ENCODE assay signal across 9 cellular contexts in the genomic region with DNA sequence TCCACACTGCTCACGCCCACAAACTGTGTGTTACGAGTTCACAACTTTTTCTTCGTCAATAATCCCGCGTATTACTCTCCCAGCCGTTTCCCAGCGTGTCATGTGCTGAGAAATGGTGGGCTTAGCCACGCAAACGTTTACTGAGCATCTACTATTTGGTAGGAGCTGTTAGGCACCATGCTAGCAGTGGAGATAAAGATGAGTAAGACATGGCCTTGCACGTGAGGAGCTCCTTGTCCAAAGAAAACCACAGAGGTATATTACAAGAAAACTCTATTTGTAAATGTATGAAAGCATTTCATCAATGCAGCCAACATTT. TPM values are rescaled to one million over a fixed set of nuclear protein-coding genes. Genes with fewer than 3 reads are reported as not detected.
DNase-seq lines count a peak whose midpoint lies in the region; ATAC-seq, FAIRE-seq and TF ChIP-seq lines count a peak whose summit lies in the region.
"Had no signal": no experiment of that assay in that cellular context is flagged by ENCODE, and none has a peak within 500 bp of the region (broad histone marks: within the 10 kb centered on the region; RNA-seq: fewer than 3 reads in every experiment).

No MANE protein-coding gene starts in this region.

- TF ChIP-seq POLR2A in A549 (IDR thresholded peaks at IDR 0.05; ENCODE audit: low read length) = no peak

- peaks cover 17% of the 10 kb centered on the region for H3K4me1 Mint-ChIP-seq in HFFc6 (ENCODE audit: low read depth)

- H3K4me3 ChIP-seq in A549 (peak overlapping the region; percentile 78), brain microvascular endothelial cell (ENCODE audit: low read depth, low read length) (peak overlapping the region; percentile 84)

- peaks cover 6% of the 10 kb centered on the region for H3K36me3 ChIP-seq in brain microvascular endothelial cell (replicated peaks)

- H3K4me3 Mint-ChIP-seq in HFFc6 = peak overlapping the region; percentile 93

- peaks cover 12% of the 10 kb centered on the region for H3K4me1 ChIP-seq in A549

- in situ Hi-C loops in brain microvascular endothelial cell (cut with HindIII; ENCODE audit: low pct_ligation_motif_present, low sequenced_read_pairs) = no loop called here

- no peaks in the 10 kb centered on the region; the same call in 1 of the 2 replicates for H3K27me3 Mint-ChIP-seq in HFFc6 (ENCODE audit: insufficient read depth)

- ATAC-seq in A549 (no peak), GM18519 (IDR thresholded peaks at IDR 0.05; ENCODE audit: low FRiP score, unreplicated experiment) (no peak)

- CTCF ChIA-PET in A549 (lab: Yijun Ruan, JAX) = interaction anchor here (0.7 kb wide), 1 partner anchor 11 kb away, joined by 3 read pairs; no protein-coding TSS in a partner anchor

- POLR2A ChIA-PET in A549 (lab: Yijun Ruan, JAX) = interaction anchor here (1.0 kb wide), 1 partner anchor 90 kb away, joined by 6 read pairs; no protein-coding TSS in a partner anchor

- H3K27ac Mint-ChIP-seq in HFFc6 = peak overlapping the region; percentile 98

- no peak for TF ChIP-seq EP300 in A549 (IDR thresholded peaks at IDR 0.05)

- H3K27ac ChIP-seq in A549 (peak overlapping the region; percentile 91 to 92), brain microvascular endothelial cell (peak overlapping the region; percentile 97)

- 56% methylated on average over 10 of the region's 10 CpGs for WGBS in A549 (ENCODE audit: missing lambda C conversion rate)

- no peaks in the 10 kb centered on the region for H3K9me3 Mint-ChIP-seq in HFFc6

- no peak for TF ChIP-seq RAD21 in A549 (conservative IDR thresholded peaks at IDR 0.05 in 1 of 2, IDR thresholded peaks at IDR 0.05 in 1 of 2)

- TF ChIP-seq CTCF in A549 (IDR thresholded peaks at IDR 0.05) = no peak
- no peak for TF ChIP-seq CTCF in HFFc6 (IDR thresholded peaks at IDR 0.05)
- no peak for TF ChIP-seq CTCF in brain microvascular endothelial cell (IDR thresholded peaks at IDR 0.05; ENCODE audit: low read depth, low read length, missing control alignments)

- H3K4me2 ChIP-seq in A549 = peak overlapping the region; percentile 95

- FAIRE-seq in A549 (lab: Jason Lieb, UNC) = no peak

- H3K27me3 ChIP-seq in brain microvascular endothelial cell (replicated peaks) = no peaks in the 10 kb centered on the region

- DNase-seq in A549 (ENCODE audit: low read depth in 1 of 2, low spot score in 1 of 2) (no peak), HFFc6 (no peak), brain microvascular endothelial cell (no peak), mesenteric fat pad (ENCODE audit: low spot score) (peak; percentile 64), NCI-H1436 treated with DMSO at 0.1 percent for 48 hours (lab: John Stamatoyannopoulos, UW) (no peak), NCI-H1694 (lab: John Stamatoyannopoulos, UW) (no peak), retina (no peak)

- H3K9me3 ChIP-seq in A549 = no peaks in the 10 kb centered on the region

- H3K36me3 Mint-ChIP-seq in HFFc6 (ENCODE audit: low read depth) = peaks cover 10% of the 10 kb centered on the region

TF ChIP-seq in A549, 52 proteins besides CTCF, POLR2A, EP300 and RAD21:
- 0 out of 2 replicates have a peak, but pooled peaks have one; percentile 10 for TF ChIP-seq BHLHE40 (IDR thresholded peaks at IDR 0.05; ENCODE audit: low read depth, low read length)
- TF ChIP-seq, protein P1, sequence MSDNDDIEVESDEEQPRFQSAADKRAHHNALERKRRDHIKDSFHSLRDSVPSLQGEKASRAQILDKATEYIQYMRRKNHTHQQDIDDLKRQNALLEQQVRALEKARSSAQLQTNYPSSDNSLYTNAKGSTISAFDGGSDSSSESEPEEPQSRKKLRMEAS (IDR thresholded peaks at IDR 0.05) = no peak

RNA-seq across cellular contexts. Expression of a gene that starts 0.8 kb away (rescaled TPM):
- polyA plus RNA-seq in A549 (2011; rRNA removed) = 22.9 and 29.1 TPM in 2 replicates
- polyA plus RNA-seq in A549 (2012; cell fraction: cytosol; rRNA removed) = 9.1 and 9.5 TPM in 2 replicates
- 2.8 and 5.5 TPM in 2 replicates for polyA plus RNA-seq in A549 (2012; cell fraction: nucleus; rRNA removed)
- polyA plus RNA-seq in A549 (2017; fragmentation: RNase III; extraction: RNeasy Plus Mini Kit Qiagen cat#74134 plus additional on column Dnase treatment) = 12.7 to 15.9 TPM (median 13.9 TPM) in 3 replicates
- 5.5 and 6.0 TPM in 2 replicates for polyA minus RNA-seq in A549 (2011; rRNA and poly(A)+ RNA removed)
- 10 to 100 TPM; 19.2 to 22.7 (median 21.7) TPM for total RNA-seq in HFFc6 (2021; fragmentation: NEBNext Ultra II Directional; extraction: Animal tissue kit (Norgen Biotek cat#: 25700))
- total RNA-seq in mesenteric fat pad = 16.2 TPM

RNA-seq across cellular contexts. Expression of a gene that starts 22.1 kb away (rescaled TPM):
- polyA plus RNA-seq in A549 (2011; rRNA removed) = not detected in 2 replicates
- polyA plus RNA-seq in A549 (2012; cell fraction: cytosol; rRNA removed) = not detected in 2 replicates
- polyA plus RNA-seq in A549 (2012; cell fraction: nucleus; rRNA removed) = not detected in 2 replicates
- not detected in 3 replicates for polyA plus RNA-seq in A549 (2017; fragmentation: RNase III; extraction: RNeasy Plus Mini Kit Qiagen cat#74134 plus additional on column Dnase treatment)
- not detected in 2 replicates for polyA minus RNA-seq in A549 (2011; rRNA and poly(A)+ RNA removed)
- not detected for total RNA-seq in HFFc6 (2021; fragmentation: NEBNext Ultra II Directional; extraction: Animal tissue kit (Norgen Biotek cat#: 25700))
- not detected for total RNA-seq in mesenteric fat pad
- total RNA-seq: dermis microvascular lymphatic vessel endothelial cell had no signal

RNA-seq across cellular contexts. Expression of a gene that starts 41.1 kb away (rescaled TPM):
- polyA plus RNA-seq in A549 (2011; rRNA removed) (12.6 and 20.5 TPM in 2 replicates), A549 (2017; fragmentation: RNase III; extraction: RNeasy Plus Mini Kit Qiagen cat#74134 plus additional on column Dnase treatment) (26.4 to 29.1 TPM (median 28.1 TPM) in 3 replicates)
- polyA plus RNA-seq in A549 (2012; cell fraction: cytosol; rRNA removed) = 5.7 and 9.0 TPM in 2 replicates
- polyA plus RNA-seq in A549 (2012; cell fraction: nucleus; rRNA removed) = 2.2 and 5.6 TPM in 2 replicates
- 1.9 and 2.2 TPM in 2 replicates for polyA minus RNA-seq in A549 (2011; rRNA and poly(A)+ RNA removed)
- total RNA-seq in HFFc6 (2021; fragmentation: NEBNext Ultra II Directional; extraction: Animal tissue kit (Norgen Biotek cat#: 25700)) = 10 to 100 TPM; 11.9 to 19.3 (median 15.7) TPM
- 18.2 TPM for total RNA-seq in mesenteric fat pad

RNA-seq across cellular contexts. Expression of a gene that starts 41.2 kb away (rescaled TPM):
- polyA plus RNA-seq in A549 (2011; rRNA removed) (3.1 and 4.1 TPM in 2 replicates), A549 (2017; fragmentation: RNase III; extraction: RNeasy Plus Mini Kit Qiagen cat#74134 plus additional on column Dnase treatment) (1.9 to 2.2 TPM (median 2.0 TPM) in 3 replicates)
- 1.4 and 1.6 TPM in 2 replicates for polyA plus RNA-seq in A549 (2012; cell fraction: cytosol; rRNA removed)
- polyA plus RNA-seq in A549 (2012; cell fraction: nucleus; rRNA removed) = 2.2 and 2.8 TPM in 2 replicates
- polyA minus RNA-seq in A549 (2011; rRNA and poly(A)+ RNA removed) = 4.9 and 5.7 TPM in 2 replicates
- total RNA-seq in HFFc6 (2021; fragmentation: NEBNext Ultra II Directional; extraction: Animal tissue kit (Norgen Biotek cat#: 25700)) = 1 to 10 TPM; 2.5 to 3.2 (median 3.0) TPM
- 3.8 TPM for total RNA-seq in mesenteric fat pad
